8 cellular contexts compared by ENCODE assay signal in genomic region chr6:4775591-4776492, GRCh38. TPM values are rescaled to one million over a fixed set of nuclear protein-coding genes. Genes with fewer than 3 reads are reported as not detected.
DNase-seq lines count a peak whose midpoint lies in the region; ATAC-seq and TF ChIP-seq lines count a peak whose summit lies in the region.

Gene CDYL (plus strand): TSS chr6:4776404. CDS start chr6:4776784, 380 bp downstream.

- peak within 1 kb of the TSS; percentile 72 for H3K4me2 ChIP-seq in PC-9

- no peaks in the 10 kb centered on the region for H4K20me1 ChIP-seq in PC-9 (ENCODE audit: insufficient read depth)

- H2AFZ ChIP-seq in PC-9 = no peak within 1 kb of the TSS

- H3K27me3 ChIP-seq in PC-9 (ENCODE audit: insufficient read depth, low read depth) (no peaks in the 10 kb centered on the region), esophagus (ENCODE audit: control insufficient read depth in 1 of 2, insufficient read depth in 2 of 2, low read length in 2 of 2) (no peaks in the 10 kb centered on the region), muscle layer of colon (ENCODE audit: control insufficient read depth in 1 of 2, insufficient read depth in 2 of 2, low read length in 2 of 2) (no peaks in the 10 kb centered on the region)

- H3K36me3 ChIP-seq in PC-9 (ENCODE audit: low read depth) = no peaks in the 10 kb centered on the region
- H3K36me3 ChIP-seq in esophagus (ENCODE audit: control insufficient read depth in 2 of 2, insufficient read depth in 2 of 2, low read length in 1 of 2) = no peaks in the 10 kb centered on the region
- no peaks in the 10 kb centered on the region for H3K36me3 ChIP-seq in muscle layer of colon (ENCODE audit: insufficient read depth, low read length)

- CTCF ChIA-PET in PC-9 (lab: Charles Lee) = interaction anchor here (0.6 to 0.9 kb wide), 5 partner anchors 54 to 495 kb away, joined by 3 to 8 read pairs (median 6); no protein-coding TSS in a partner anchor

- H3K4me1 ChIP-seq in PC-9 (replicated peaks; ENCODE audit: insufficient read depth) (no peaks in the 10 kb centered on the region), esophagus (ENCODE audit: control insufficient read depth in 2 of 2, insufficient read depth in 2 of 2, low read length in 1 of 2) (peaks cover 0 to 3% of the 10 kb centered on the region in 2 donors), muscle layer of colon (ENCODE audit: insufficient read depth, low read length) (peaks cover 16% of the 10 kb centered on the region)

- DNase-seq in DMS 273 (lab: John Stamatoyannopoulos, UW; ENCODE audit: unreplicated experiment) (peak; percentile 96), PC-9 (peak in 1 of 2 experiments; percentile 92), activated T-cell treated with anti-CD3 and anti-CD28 coated beads for 48 hours (ENCODE audit: low read depth) (peak; percentile 91)
- peak; percentile 75 to 80 for DNase-seq in stimulated activated CD8-positive, alpha-beta memory T cell treated with anti-CD3 and anti-CD28 coated beads, Interleukin-7, amount 100 ng/mL, for 1 hour (ENCODE audit: low read depth in 2 of 2)

- no peak within 1 kb of the TSS for H3K27ac ChIP-seq in PC-9
- H3K27ac ChIP-seq in esophagus (ENCODE audit: low read depth in 2 of 2, low read length in 1 of 2) = peak within 1 kb of the TSS; percentile 92 to 96
- H3K27ac ChIP-seq in muscle layer of colon (ENCODE audit: low read depth, low read length) = peak within 1 kb of the TSS; percentile 54

- TF ChIP-seq EP300 in Ishikawa (IDR thresholded peaks at IDR 0.05; ENCODE audit: borderline replicate concordance) = no peak

- H3K9ac ChIP-seq in muscle layer of colon (ENCODE audit: low read length) = peak within 1 kb of the TSS; percentile 1

- peak; percentile 58 for ATAC-seq in GM21576 (IDR thresholded peaks at IDR 0.05; ENCODE audit: unreplicated experiment)

- TF ChIP-seq CTCF in PC-9 (conservative IDR thresholded peaks at IDR 0.05) = no peak

- H3K4me3 ChIP-seq in PC-9 = peak within 1 kb of the TSS; percentile 59; the same call in 1 of the 2 replicates
- H3K4me3 ChIP-seq in esophagus (ENCODE audit: low read depth in 1 of 2, low read length in 2 of 2) = peak within 1 kb of the TSS; percentile 75 to 98
- H3K4me3 ChIP-seq in muscle layer of colon (ENCODE audit: low read depth in 1 of 2, low read length in 2 of 2) = peak within 1 kb of the TSS; percentile 49 to 76

- 1% methylated on average over 65 to 135 of the region's 135 CpGs for WGBS in esophagus, 2 donors

- H3K9me2 ChIP-seq in PC-9 (ENCODE audit: insufficient read depth) = no peaks in the 10 kb centered on the region

- BruUV-seq in PC-9 (replicated peaks; lab: Mats Ljungman, UMichigan) = no TSS peak

- 0 out of 2 replicates have a peak, but pooled peaks have one; percentile 15 for TF ChIP-seq RAD21 in Ishikawa (IDR thresholded peaks at IDR 0.05; ENCODE audit: low read depth)

- peaks cover 36% of the 10 kb centered on the region for H3K79me2 ChIP-seq in PC-9 (ENCODE audit: low read depth)

- POLR2A ChIA-PET in PC-9 (lab: Charles Lee; ENCODE audit: unreplicated experiment) = interaction anchor here (0.6 to 0.8 kb wide), 5 partner anchors 168 to 484 kb away, joined by 3 to 12 read pairs (median 6); no protein-coding TSS in a partner anchor

- H3F3A ChIP-seq in PC-9 (ENCODE audit: insufficient read depth, low read depth) = no peaks in the 10 kb centered on the region

- intact Hi-C loops in PC-9 (cut with micrococcal nuclease; ENCODE audit: unreplicated experiment) = loop anchor here (1.0 to 10.0 kb wide), 8 partner anchors 131 to 463 kb away; no protein-coding TSS in a partner anchor

- H3K9me3 ChIP-seq in PC-9 (ENCODE audit: insufficient read depth, low read depth) (no peaks in the 10 kb centered on the region), esophagus (ENCODE audit: control insufficient read depth in 2 of 2, insufficient read depth in 1 of 2, low read depth in 1 of 2, low read length in 1 of 2) (no peaks in the 10 kb centered on the region), muscle layer of colon (ENCODE audit: low read length) (no peaks in the 10 kb centered on the region)

TF ChIP-seq in Ishikawa, 13 proteins besides CTCF, POLR2A, EP300 and RAD21:
- TF ChIP-seq ZBTB7A (IDR thresholded peaks at IDR 0.05; ENCODE audit: low read depth) (no peak), MAX (IDR thresholded peaks at IDR 0.05) (peak; percentile 56), TEAD4 (IDR thresholded peaks at IDR 0.05) (no peak), EGR1 (IDR thresholded peaks at IDR 0.05) (no peak), TCF12 (IDR thresholded peaks at IDR 0.05; ENCODE audit: low read depth) (no peak; the same call in 1 of the 2 replicates), YY1 (IDR thresholded peaks at IDR 0.05; ENCODE audit: low read depth) (no peak), TAF1 (IDR thresholded peaks at IDR 0.05; ENCODE audit: low read depth) (peak; percentile 67; the same call in 1 of the 2 replicates), CREB1 (IDR thresholded peaks at IDR 0.05; ENCODE audit: low read depth) (no peak; the same call in 1 of the 2 replicates)
- TF ChIP-seq, protein P1, sequence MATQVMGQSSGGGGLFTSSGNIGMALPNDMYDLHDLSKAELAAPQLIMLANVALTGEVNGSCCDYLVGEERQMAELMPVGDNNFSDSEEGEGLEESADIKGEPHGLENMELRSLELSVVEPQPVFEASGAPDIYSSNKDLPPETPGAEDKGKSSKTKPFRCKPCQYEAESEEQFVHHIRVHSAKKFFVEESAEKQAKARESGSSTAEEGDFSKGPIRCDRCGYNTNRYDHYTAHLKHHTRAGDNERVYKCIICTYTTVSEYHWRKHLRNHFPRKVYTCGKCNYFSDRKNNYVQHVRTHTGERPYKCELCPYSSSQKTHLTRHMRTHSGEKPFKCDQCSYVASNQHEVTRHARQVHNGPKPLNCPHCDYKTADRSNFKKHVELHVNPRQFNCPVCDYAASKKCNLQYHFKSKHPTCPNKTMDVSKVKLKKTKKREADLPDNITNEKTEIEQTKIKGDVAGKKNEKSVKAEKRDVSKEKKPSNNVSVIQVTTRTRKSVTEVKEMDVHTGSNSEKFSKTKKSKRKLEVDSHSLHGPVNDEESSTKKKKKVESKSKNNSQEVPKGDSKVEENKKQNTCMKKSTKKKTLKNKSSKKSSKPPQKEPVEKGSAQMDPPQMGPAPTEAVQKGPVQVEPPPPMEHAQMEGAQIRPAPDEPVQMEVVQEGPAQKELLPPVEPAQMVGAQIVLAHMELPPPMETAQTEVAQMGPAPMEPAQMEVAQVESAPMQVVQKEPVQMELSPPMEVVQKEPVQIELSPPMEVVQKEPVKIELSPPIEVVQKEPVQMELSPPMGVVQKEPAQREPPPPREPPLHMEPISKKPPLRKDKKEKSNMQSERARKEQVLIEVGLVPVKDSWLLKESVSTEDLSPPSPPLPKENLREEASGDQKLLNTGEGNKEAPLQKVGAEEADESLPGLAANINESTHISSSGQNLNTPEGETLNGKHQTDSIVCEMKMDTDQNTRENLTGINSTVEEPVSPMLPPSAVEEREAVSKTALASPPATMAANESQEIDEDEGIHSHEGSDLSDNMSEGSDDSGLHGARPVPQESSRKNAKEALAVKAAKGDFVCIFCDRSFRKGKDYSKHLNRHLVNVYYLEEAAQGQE (IDR thresholded peaks at IDR 0.05; ENCODE audit: low read depth) = no peak

RNA-seq across cellular contexts. Expression of gene CDYL, which starts in this region (rescaled TPM):
- total RNA-seq in PC-9 (2021) = 52.7 and 60.8 TPM in 2 replicates
- polyA plus RNA-seq in esophagus = 10 to 100 TPM in 1 of 2 donors, 1 to 10 TPM in 1; 9.0 to 10.5 TPM
